Comparison of ENCODE assay signal across 8 cellular contexts in genomic region chr14:50318031-50318626, GRCh38. TPM values are rescaled to one million over a fixed set of nuclear protein-coding genes. Genes with fewer than 3 reads are reported as not detected.
A peak's percentile ranks its signal among the peaks of the same experiment; 100 is the strongest.
DNase-seq lines count a peak whose midpoint lies in the region; ATAC-seq and TF ChIP-seq lines count a peak whose summit lies in the region.

No MANE protein-coding gene starts in this region.

- WGBS in tibial nerve, 2 donors, result 40 to 42% methylated on average over 4 of the region's 4 CpGs

- no peak overlapping the region for H3K4me3 ChIP-seq in left ventricle myocardium inferior
- no peak overlapping the region for H3K4me3 ChIP-seq in RWPE2 (ENCODE audit: severe bottlenecking)
- no peak overlapping the region for H3K4me3 ChIP-seq in foreskin fibroblast (ENCODE audit: low read depth in 1 of 2, low read length in 2 of 2)
- no peak overlapping the region for H3K4me3 ChIP-seq in tibial nerve

- intact Hi-C loops in left ventricle myocardium inferior (cut with micrococcal nuclease) (no loop called here), cardiac septum (cut with DNase I) (no loop called here)

- TF ChIP-seq EP300 in tibial nerve (IDR thresholded peaks at IDR 0.05), result no peak

- H3K27ac ChIP-seq in left ventricle myocardium inferior (replicated peaks) (no peak overlapping the region), RWPE2 (ENCODE audit: poor library complexity, severe bottlenecking) (no peak overlapping the region), tibial nerve (no peak overlapping the region)

- no peak for TF ChIP-seq POLR2A in tibial nerve (IDR thresholded peaks at IDR 0.05)

- no peaks in the 10 kb centered on the region for H3K9me3 ChIP-seq in left ventricle myocardium inferior (replicated peaks)
- H3K9me3 ChIP-seq in RWPE2 (ENCODE audit: severe bottlenecking), result no peaks in the 10 kb centered on the region
- H3K9me3 ChIP-seq in tibial nerve, result no peaks in the 10 kb centered on the region

- ATAC-seq in RWPE2 (ENCODE audit: low read depth) (no peak), GM18858 (IDR thresholded peaks at IDR 0.05; ENCODE audit: unreplicated experiment) (no peak)

- TF ChIP-seq CTCF in left ventricle myocardium inferior (IDR thresholded peaks at IDR 0.05; ENCODE audit: borderline replicate concordance) (peak; percentile 74), RWPE2 (IDR thresholded peaks at IDR 0.05; ENCODE audit: poor library complexity, severe bottlenecking) (peak; percentile 92), foreskin fibroblast (IDR thresholded peaks at IDR 0.05; ENCODE audit: low read depth, low read length) (peak; percentile 65), tibial nerve (IDR thresholded peaks at IDR 0.05) (peak; percentile 53 to 67 (median 58))

- DNase-seq in left ventricle myocardium inferior (no peak), cardiac septum (ENCODE audit: low spot score) (no peak), RWPE2 (ENCODE audit: low spot score) (no peak), foreskin fibroblast (peak in 1 of 2 donors; percentile 70), tibial nerve (ENCODE audit: low spot score in 2 of 2) (no peak), NOMO-1 treated with DMSO at 0.1 percent for 48 hours (lab: John Stamatoyannopoulos, UW; ENCODE audit: unreplicated experiment) (no peak)
- DNase-seq in activated T-cell treated with anti-CD3 and anti-CD28 coated beads, Interleukin-2, amount 50 U/mL, for 1 hour, result no peak

- H3K27me3 ChIP-seq in left ventricle myocardium inferior (ENCODE audit: low read depth), result no peaks in the 10 kb centered on the region
- H3K27me3 ChIP-seq in RWPE2 (ENCODE audit: insufficient read depth, poor library complexity, severe bottlenecking), result no peaks in the 10 kb centered on the region
- no peaks in the 10 kb centered on the region for H3K27me3 ChIP-seq in tibial nerve

- peaks cover 3% of the 10 kb centered on the region for H3K36me3 ChIP-seq in left ventricle myocardium inferior
- H3K36me3 ChIP-seq in RWPE2 (ENCODE audit: low read depth), result peaks cover 22% of the 10 kb centered on the region
- peaks cover 0 to 5% (median 0%) of the 10 kb centered on the region in 3 donors for H3K36me3 ChIP-seq in tibial nerve

- H3K4me1 ChIP-seq in left ventricle myocardium inferior (peaks cover 30% of the 10 kb centered on the region), RWPE2 (ENCODE audit: insufficient read depth, poor library complexity, severe bottlenecking) (peaks cover 33% of the 10 kb centered on the region), tibial nerve (peaks cover 0 to 47% (median 15%) of the 10 kb centered on the region in 4 donors)

RNA-seq across cellular contexts. Expression of gene DMAC2L, which starts 6.0 kb away (rescaled TPM):
- total RNA-seq in left ventricle myocardium inferior (28.3 TPM), cardiac septum (29.3 TPM), tibial nerve (10 to 100 TPM in 3 of 4 donors, 1 to 10 TPM in 1; 7.5 to 23.1 (median 20.4) TPM)

RNA-seq across cellular contexts. Expression of gene L2HGDH, which starts 6.1 kb away (rescaled TPM):
- total RNA-seq in left ventricle myocardium inferior (11.3 TPM), cardiac septum (8.2 TPM), tibial nerve (10 to 100 TPM in 1 of 4 donors, 1 to 10 TPM in 3; 2.0 to 16.2 (median 3.9) TPM)
